In the genomic region with DNA sequence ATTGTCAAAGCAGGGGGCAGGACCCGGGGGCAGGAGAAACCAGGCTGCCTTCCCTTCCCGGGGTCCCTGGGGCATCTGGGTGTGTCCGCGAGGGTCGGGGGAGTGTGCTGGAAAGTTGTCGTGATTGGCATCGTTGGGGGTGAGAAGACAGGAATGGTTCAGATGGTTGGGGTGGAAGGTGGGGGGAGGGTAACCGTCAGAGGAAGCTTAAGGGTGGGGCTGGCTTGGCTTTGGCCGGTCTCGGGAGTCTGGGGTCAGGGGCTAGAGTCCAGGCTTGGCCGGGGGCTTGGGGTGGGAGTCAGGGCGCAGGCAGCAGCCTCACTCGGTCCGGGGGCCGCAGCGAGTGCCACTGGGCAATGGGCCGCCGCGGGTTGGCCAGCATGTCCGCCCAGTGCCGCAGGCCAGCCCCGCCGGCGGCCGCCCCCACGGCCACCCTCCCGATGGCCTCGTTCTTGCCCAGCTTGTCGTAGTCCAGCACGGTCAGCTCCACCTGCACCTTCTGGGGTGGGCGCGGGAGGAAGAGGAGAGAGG, we compare ENCODE assay signal across 11 cellular contexts. TPM values are rescaled to one million over a fixed set of nuclear protein-coding genes. Genes with fewer than 3 reads are reported as not detected.
A peak's percentile ranks its signal among the peaks of the same experiment; 100 is the strongest.
DNase-seq lines count a peak whose midpoint lies in the region; ATAC-seq, FAIRE-seq and TF ChIP-seq lines count a peak whose summit lies in the region.
"Had no signal": no experiment of that assay in that cellular context is flagged by ENCODE, and none has a peak within 500 bp of the region (broad histone marks: within the 10 kb centered on the region; RNA-seq: fewer than 3 reads in every experiment).

No MANE protein-coding gene starts in this region.

- H2BK15ac ChIP-seq in H1 (ENCODE audit: low read length): peak overlapping the region; percentile 72; the same call in 1 of the 2 replicates

- no peak for TF ChIP-seq RAD21 in H1 (IDR thresholded peaks at IDR 0.05 in 1 of 2, conservative IDR thresholded peaks at IDR 0.05 in 1 of 2; ENCODE audit: low read depth in 2 of 2, low read length in 2 of 2)

- H2BK5ac ChIP-seq in H1 (ENCODE audit: low read depth, low read length): no peak overlapping the region

- no peak for TF ChIP-seq POLR2A in H1 (IDR thresholded peaks at IDR 0.05; ENCODE audit: control extremely low read depth in 1 of 2, low read depth in 2 of 2, low read length in 2 of 2)

- no peaks in the 10 kb centered on the region for H3K79me1 ChIP-seq in H1 (ENCODE audit: low read depth, low read length)

- H3K9me3 Mint-ChIP-seq in naive thymus-derived CD4-positive, alpha-beta T cell: peaks cover 0 to 12% (median 5%) of the 10 kb centered on the region in 11 donors

- no peak overlapping the region for H4K5ac ChIP-seq in H1 (ENCODE audit: insufficient read length, low read depth, low read length)

- H3K23ac ChIP-seq in H1 (ENCODE audit: insufficient read length): no peak overlapping the region

- H3K4ac ChIP-seq in H1 (replicated peaks; ENCODE audit: insufficient read length, low read depth, low read length): no peak overlapping the region

- no peak overlapping the region; the same call in 1 of the 2 replicates for H4K8ac ChIP-seq in H1 (ENCODE audit: extremely low read depth, insufficient read depth, low read length)

- no peak overlapping the region for H4K91ac ChIP-seq in H1 (replicated peaks; ENCODE audit: insufficient read length, low read length)

- H2AFZ ChIP-seq in OCI-LY1 (ENCODE audit: low read length) (no peak overlapping the region), H1 (ENCODE audit: low read length) (peak overlapping the region; percentile 5; the same call in 1 of the 2 replicates)

- H3K27me3 Mint-ChIP-seq in naive thymus-derived CD4-positive, alpha-beta T cell: peaks cover 74 to 85% (median 80%) of the 10 kb centered on the region in 5 donors

- H3K27ac ChIP-seq in OCI-LY1 (ENCODE audit: low read depth, low read length, poor library complexity, severe bottlenecking): no peak overlapping the region
- H3K27ac ChIP-seq in H1 (ENCODE audit: low read depth, low read length): no peak overlapping the region
- no peak overlapping the region for H3K27ac ChIP-seq in naive thymus-derived CD4-positive, alpha-beta T cell (ENCODE audit: low read depth, low read length)
- H3K27ac ChIP-seq in small intestine (ENCODE audit: low read depth in 1 of 2, low read length in 1 of 2): no peak overlapping the region

- peak overlapping the region; percentile 48; the same call in 1 of the 2 replicates for H3K18ac ChIP-seq in H1 (ENCODE audit: extremely low read depth, low read length)

- FAIRE-seq in H1 (lab: Jason Lieb, UNC): no peak
- no peak for FAIRE-seq in small intestine (lab: Jason Lieb, UNC)
- FAIRE-seq: H54 had no signal

- H2BK12ac ChIP-seq in H1 (ENCODE audit: low read depth, low read length): peak overlapping the region; percentile 60; the same call in 1 of the 2 replicates

- H3K14ac ChIP-seq in H1 (ENCODE audit: insufficient read length): no peak overlapping the region

- no peak overlapping the region for H2BK120ac ChIP-seq in H1 (replicated peaks; ENCODE audit: low read depth, low read length)

- H3K4me1 Mint-ChIP-seq in naive thymus-derived CD4-positive, alpha-beta T cell: peaks cover 5 to 27% (median 20%) of the 10 kb centered on the region in 7 donors

- H3K36me3 ChIP-seq in OCI-LY1 (ENCODE audit: insufficient read depth, low read length): no peaks in the 10 kb centered on the region
- no peaks in the 10 kb centered on the region for H3K36me3 ChIP-seq in H1 (ENCODE audit: control insufficient read depth in 2 of 4, insufficient read depth in 4 of 4, low read length in 3 of 4)
- no peaks in the 10 kb centered on the region for H3K36me3 ChIP-seq in naive thymus-derived CD4-positive, alpha-beta T cell (ENCODE audit: control insufficient read depth in 2 of 3, insufficient read depth in 3 of 3, low read length in 3 of 3)
- H3K36me3 ChIP-seq in small intestine (ENCODE audit: control insufficient read depth in 2 of 2, insufficient read depth in 2 of 2, low read length in 2 of 2): no peaks in the 10 kb centered on the region

- no peaks in the 10 kb centered on the region for H4K20me1 ChIP-seq in OCI-LY1 (ENCODE audit: insufficient read depth, low read length)
- no peaks in the 10 kb centered on the region for H4K20me1 ChIP-seq in H1 (replicated peaks in 1 of 2; ENCODE audit: control insufficient read depth in 1 of 2, insufficient read depth in 2 of 2, low read length in 2 of 2)

- H3K9me3 ChIP-seq in OCI-LY1 (ENCODE audit: low read length): no peaks in the 10 kb centered on the region
- H3K9me3 ChIP-seq in H1 (ENCODE audit: insufficient read depth in 2 of 2, low read depth in 1 of 2, low read length in 1 of 2): no peaks in the 10 kb centered on the region
- no peaks in the 10 kb centered on the region for H3K9me3 ChIP-seq in naive thymus-derived CD4-positive, alpha-beta T cell (ENCODE audit: control insufficient read depth in 2 of 3, low read length in 3 of 3)
- no peaks in the 10 kb centered on the region for H3K9me3 ChIP-seq in small intestine (ENCODE audit: control insufficient read depth, low read depth)

- H3F3A ChIP-seq in OCI-LY1 (ENCODE audit: insufficient read depth, low read length): no peaks in the 10 kb centered on the region

- no peaks in the 10 kb centered on the region for H3K4me1 ChIP-seq in OCI-LY1 (ENCODE audit: insufficient read depth, low read length, severe bottlenecking)
- peaks cover 5 to 21% (median 14%) of the 10 kb centered on the region in 4 experiments for H3K4me1 ChIP-seq in H1 (replicated peaks in 1 of 4; ENCODE audit: control insufficient read depth in 3 of 4, insufficient read depth in 4 of 4, low read length in 3 of 4)
- H3K4me1 ChIP-seq in naive thymus-derived CD4-positive, alpha-beta T cell (ENCODE audit: control insufficient read depth in 2 of 2, insufficient read depth in 2 of 2, low read length in 2 of 2): peaks cover 9 to 18% of the 10 kb centered on the region in 2 donors
- peaks cover 2 to 3% of the 10 kb centered on the region in 2 donors for H3K4me1 ChIP-seq in small intestine (ENCODE audit: control insufficient read depth in 2 of 2, insufficient read depth in 1 of 2, low read depth in 1 of 2, low read length in 1 of 2)

- 1% methylated on average over 14 of the region's 32 CpGs; no CpG with 5 or more reads in 1 of the 2 experiments for WGBS in H1 (ENCODE audit: extremely low coverage in 1 of 2, insufficient coverage in 1 of 2, insufficient read length in 1 of 2, insufficient replicate concordance in 2 of 2, low coverage in 1 of 2, low lambda C conversion rate in 2 of 2, missing lambda C conversion rate in 1 of 2), 2 experiments
- WGBS in small intestine, 3 donors: 1 to 5% (median 3%) methylated on average over 17 to 32 of the region's 32 CpGs

- H3K9me2 ChIP-seq in OCI-LY1 (ENCODE audit: low read depth, low read length): no peaks in the 10 kb centered on the region

- ATAC-seq in naive thymus-derived CD4-positive, alpha-beta T cell: no peak
- ATAC-seq in GM19324 (IDR thresholded peaks at IDR 0.05; ENCODE audit: low FRiP score, unreplicated experiment): no peak

- H3K23me2 ChIP-seq in H1 (ENCODE audit: low read depth, low read length): peaks cover 13% of the 10 kb centered on the region; the same call in 1 of the 2 replicates

- H2BK20ac ChIP-seq in H1 (ENCODE audit: low read length): no peak overlapping the region

- CTCF ChIA-PET in H1 (lab: Charles Lee; ENCODE audit: partially characterized antibody): interaction anchor here (0.7 to 3.2 kb wide), 6 partner anchors 7 to 992 kb away, joined by 3 to 28 read pairs (median 4); partner anchors contain the start of genes DNAAF3 and TNNI3
- CTCF ChIA-PET in naive thymus-derived CD4-positive, alpha-beta T cell (lab: Charles Lee): no interaction called here

- H3K27me3 ChIP-seq in OCI-LY1 (ENCODE audit: insufficient read depth, low read length) (peaks cover 8% of the 10 kb centered on the region; the same call in 1 of the 2 replicates), H1 (replicated peaks in 1 of 4; ENCODE audit: control insufficient read depth in 3 of 4, extremely low read depth in 1 of 4, insufficient read depth in 3 of 4, low read length in 3 of 4) (peaks cover 2 to 51% (median 28%) of the 10 kb centered on the region in 4 experiments; a peak in 6 of 7 replicates), small intestine (ENCODE audit: control insufficient read depth in 2 of 2, insufficient read depth in 2 of 2, low read length in 2 of 2) (peaks cover 7 to 43% of the 10 kb centered on the region in 2 donors)
- peaks cover 4 to 44% of the 10 kb centered on the region in 2 donors for H3K27me3 ChIP-seq in naive thymus-derived CD4-positive, alpha-beta T cell (ENCODE audit: control insufficient read depth in 2 of 2, insufficient read depth in 2 of 2, low read length in 2 of 2)

- H3K4me3 ChIP-seq in AG09309 (ENCODE audit: control insufficient read depth, low read depth, low read length) (peak overlapping the region; percentile 71), OCI-LY1 (ENCODE audit: low read depth, low read length, poor library complexity, severe bottlenecking) (peak overlapping the region; percentile 50), H1 (ENCODE audit: extremely low read depth in 1 of 4, insufficient read depth in 2 of 4, low read depth in 3 of 4, low read length in 4 of 4) (peak overlapping the region; percentile 60 to 77 (median 73)), small intestine (ENCODE audit: low read depth in 1 of 2, low read length in 2 of 2) (peak overlapping the region in 1 of 2 donors; percentile 27)
- H3K4me3 ChIP-seq in naive thymus-derived CD4-positive, alpha-beta T cell (ENCODE audit: low read length): peak overlapping the region; percentile 33

- intact Hi-C loops in naive thymus-derived CD4-positive, alpha-beta T cell (cut with micrococcal nuclease): no loop called here

- no peak overlapping the region for H3K9ac ChIP-seq in OCI-LY1 (ENCODE audit: low read length)
- H3K9ac ChIP-seq in H1 (replicated peaks in 1 of 4; ENCODE audit: extremely low read depth in 1 of 4, low read depth in 3 of 4, low read length in 3 of 4): no peak overlapping the region; a peak in 1 of 7 replicates

- TF ChIP-seq CTCF in AG09309 (IDR thresholded peaks at IDR 0.05; ENCODE audit: control insufficient read depth, insufficient read depth, low read depth, low read length, missing control alignments): no peak
- no peak for TF ChIP-seq CTCF in OCI-LY1 (IDR thresholded peaks at IDR 0.05; ENCODE audit: low read length)
- TF ChIP-seq CTCF in H1 (IDR thresholded peaks at IDR 0.05; ENCODE audit: control extremely low read depth in 1 of 3, insufficient read depth in 1 of 3, low read depth in 1 of 3, low read length in 3 of 3): no peak

- H3K27ac Mint-ChIP-seq in naive thymus-derived CD4-positive, alpha-beta T cell: no peak overlapping the region

- H3K56ac ChIP-seq in H1 (replicated peaks; ENCODE audit: insufficient read length, low read depth, low read length): no peak overlapping the region

- peak overlapping the region; percentile 59 for H3K4me2 ChIP-seq in OCI-LY1 (ENCODE audit: low read length)
- peak overlapping the region; percentile 87 to 97 for H3K4me2 ChIP-seq in H1 (ENCODE audit: insufficient read depth in 1 of 2, low read depth in 2 of 2, low read length in 2 of 2)

- no peaks in the 10 kb centered on the region for H3K79me2 ChIP-seq in OCI-LY1 (ENCODE audit: insufficient read depth, low read length)
- no peaks in the 10 kb centered on the region for H3K79me2 ChIP-seq in H1 (ENCODE audit: control insufficient read depth in 1 of 2, insufficient read depth in 2 of 2, low read length in 2 of 2)

- H3K36me3 Mint-ChIP-seq in naive thymus-derived CD4-positive, alpha-beta T cell: peaks cover 0 to 4% (median 0%) of the 10 kb centered on the region in 5 donors

- H2AK5ac ChIP-seq in H1 (ENCODE audit: low read depth, low read length): no peak overlapping the region

- DNase-seq in AG09309 (ENCODE audit: low read depth): no peak
- DNase-seq in H1 (ENCODE audit: low read depth in 1 of 2, low spot score in 2 of 2): no peak
- no peak for DNase-seq in naive thymus-derived CD4-positive, alpha-beta T cell
- DNase-seq in small intestine: no peak
- no peak for DNase-seq in medulla oblongata (ENCODE audit: extremely low spot score)
- no peak for DNase-seq in NK-92 treated with Interleukin-12 subunit alpha and Interleukin-12 subunit beta, amount 100 ng/mL, for 24 hours (lab: John Stamatoyannopoulos, UW)
- DNase-seq: midbrain had no signal

- peak overlapping the region; percentile 42 to 82 (median 63) for H3K4me3 Mint-ChIP-seq in naive thymus-derived CD4-positive, alpha-beta T cell

- TF ChIP-seq EP300 in H1 (IDR thresholded peaks at IDR 0.05; ENCODE audit: borderline replicate concordance in 1 of 2, low read depth in 2 of 2, low read length in 2 of 2): no peak

- POLR2A ChIA-PET in H1 (lab: Charles Lee; ENCODE audit: partially characterized antibody): interaction anchor here (1.0 to 1.6 kb wide), 3 partner anchors 9 to 33 kb away, joined by 3 to 4 read pairs (median 3); no protein-coding TSS in a partner anchor
- POLR2A ChIA-PET in naive thymus-derived CD4-positive, alpha-beta T cell (lab: Charles Lee): interaction anchor here (0.6 kb wide), 1 partner anchor 118 kb away, joined by 3 read pairs; no protein-coding TSS in a partner anchor

RNA-seq across cellular contexts. Expression of gene DNAAF3, which starts 6.8 kb away (rescaled TPM):
- 5.4 and 5.7 TPM in 2 replicates for total RNA-seq in H1 (2021; fragmentation: NEBNext Ultra II Directional; extraction: Animal tissue kit (Norgen Biotek cat#: 25700))
- polyA plus RNA-seq in H1 (2011; rRNA removed) (8.0 and 13.8 TPM in 2 replicates), small intestine (under 1 TPM in 1 of 3 donors, not detected in 2; 0.64 TPM)
- 7.2 TPM for polyA plus RNA-seq in H1 (2011; cell fraction: cytosol; rRNA removed)
- polyA plus RNA-seq in H1 (2011; cell fraction: nucleus; rRNA removed): 15.2 TPM
- 4.0 to 6.8 TPM (median 5.7 TPM) in 4 replicates for polyA plus RNA-seq in H1 (2012, experiment 1 of 2)
- 6.5 TPM for polyA plus RNA-seq in H1 (2012, experiment 2 of 2)
- polyA plus RNA-seq in H1 (2013, experiment 1 of 2): 7.0 TPM
- 6.6 TPM for polyA plus RNA-seq in H1 (2013, experiment 2 of 2)
- polyA minus RNA-seq in H1 (2011; rRNA and poly(A)+ RNA removed): 1.5 and 1.9 TPM in 2 replicates
- polyA minus RNA-seq in H1 (2011; cell fraction: cytosol; rRNA and poly(A)+ RNA removed): 3.4 TPM
- polyA minus RNA-seq in H1 (2011; cell fraction: nucleus; rRNA and poly(A)+ RNA removed): 1.8 TPM
- total RNA-seq in naive thymus-derived CD4-positive, alpha-beta T cell: not detected
- not detected for polyA plus RNA-seq in naive thymus-derived CD4-positive, alpha-beta T cell

RNA-seq across cellular contexts. Expression of gene SYT5, which starts 6.8 kb away (rescaled TPM):
- total RNA-seq in H1 (2021; fragmentation: NEBNext Ultra II Directional; extraction: Animal tissue kit (Norgen Biotek cat#: 25700)): 0.35 and 0.99 TPM in 2 replicates
- polyA plus RNA-seq in H1 (2011; rRNA removed) (0.67 and 1.6 TPM in 2 replicates), small intestine (1 to 10 TPM in 1 of 3 donors, under 1 TPM in 2; 0.22 to 4.7 (median 0.81) TPM)
- 0.67 TPM for polyA plus RNA-seq in H1 (2011; cell fraction: cytosol; rRNA removed)
- 1.2 TPM for polyA plus RNA-seq in H1 (2011; cell fraction: nucleus; rRNA removed)
- 2.0 to 6.0 TPM (median 2.1 TPM) in 4 replicates for polyA plus RNA-seq in H1 (2012, experiment 1 of 2)
- polyA plus RNA-seq in H1 (2012, experiment 2 of 2): 4.8 TPM
- 1.6 TPM for polyA plus RNA-seq in H1 (2013, experiment 1 of 2)
- polyA plus RNA-seq in H1 (2013, experiment 2 of 2): 2.3 TPM
- polyA minus RNA-seq in H1 (2011; rRNA and poly(A)+ RNA removed): 0.38 and 0.73 TPM in 2 replicates
- 1.2 TPM for polyA minus RNA-seq in H1 (2011; cell fraction: cytosol; rRNA and poly(A)+ RNA removed)
- 0.80 TPM for polyA minus RNA-seq in H1 (2011; cell fraction: nucleus; rRNA and poly(A)+ RNA removed)
- total RNA-seq in naive thymus-derived CD4-positive, alpha-beta T cell: 1 to 10 TPM in 2 of 5 experiments, not detected in 3; 1.7 to 2.6 TPM
- polyA plus RNA-seq in naive thymus-derived CD4-positive, alpha-beta T cell: not detected

RNA-seq across cellular contexts. Expression of gene TNNI3, which starts 15.7 kb away (rescaled TPM):
- total RNA-seq in H1 (2021; fragmentation: NEBNext Ultra II Directional; extraction: Animal tissue kit (Norgen Biotek cat#: 25700)): 16.6 and 16.9 TPM in 2 replicates
- polyA plus RNA-seq in H1 (2011; rRNA removed) (56.0 and 67.9 TPM in 2 replicates), small intestine (10 to 100 TPM in 1 of 3 donors, 1 to 10 TPM in 2; 1.3 to 39.7 (median 1.7) TPM)
- polyA plus RNA-seq in H1 (2011; cell fraction: cytosol; rRNA removed): 60.1 TPM
- polyA plus RNA-seq in H1 (2011; cell fraction: nucleus; rRNA removed): 34.8 TPM
- 29.4 to 46.2 TPM (median 42.5 TPM) in 4 replicates for polyA plus RNA-seq in H1 (2012, experiment 1 of 2)
- polyA plus RNA-seq in H1 (2012, experiment 2 of 2): 33.8 TPM
- polyA plus RNA-seq in H1 (2013, experiment 1 of 2): 59.4 TPM
- polyA plus RNA-seq in H1 (2013, experiment 2 of 2): 58.0 TPM
- 1.8 and 3.7 TPM in 2 replicates for polyA minus RNA-seq in H1 (2011; rRNA and poly(A)+ RNA removed)
- polyA minus RNA-seq in H1 (2011; cell fraction: cytosol; rRNA and poly(A)+ RNA removed): 9.2 TPM
- polyA minus RNA-seq in H1 (2011; cell fraction: nucleus; rRNA and poly(A)+ RNA removed): 7.5 TPM
- not detected for total RNA-seq in naive thymus-derived CD4-positive, alpha-beta T cell
- not detected for polyA plus RNA-seq in naive thymus-derived CD4-positive, alpha-beta T cell

RNA-seq across cellular contexts. Expression of gene TNNT1, which starts 24.2 kb away (rescaled TPM):
- total RNA-seq in H1 (2021; fragmentation: NEBNext Ultra II Directional; extraction: Animal tissue kit (Norgen Biotek cat#: 25700)): 107 and 115 TPM in 2 replicates
- 69.6 and 97.9 TPM in 2 replicates for polyA plus RNA-seq in H1 (2011; rRNA removed)
- 164 TPM for polyA plus RNA-seq in H1 (2011; cell fraction: cytosol; rRNA removed)
- 90.2 TPM for polyA plus RNA-seq in H1 (2011; cell fraction: nucleus; rRNA removed)
- polyA plus RNA-seq in H1 (2012, experiment 1 of 2): 112 to 203 TPM (median 168 TPM) in 4 replicates
- polyA plus RNA-seq in H1 (2012, experiment 2 of 2): 169 TPM
- polyA plus RNA-seq in H1 (2013, experiment 1 of 2): 121 TPM
- 121 TPM for polyA plus RNA-seq in H1 (2013, experiment 2 of 2)
- 11.5 and 12.7 TPM in 2 replicates for polyA minus RNA-seq in H1 (2011; rRNA and poly(A)+ RNA removed)
- 25.4 TPM for polyA minus RNA-seq in H1 (2011; cell fraction: cytosol; rRNA and poly(A)+ RNA removed)
- polyA minus RNA-seq in H1 (2011; cell fraction: nucleus; rRNA and poly(A)+ RNA removed): 20.5 TPM
- 1 to 10 TPM in 2 of 5 experiments, under 1 TPM in 1, not detected in 2; 0.63 to 5.6 (median 1.4) TPM for total RNA-seq in naive thymus-derived CD4-positive, alpha-beta T cell
- not detected for polyA plus RNA-seq in naive thymus-derived CD4-positive, alpha-beta T cell
- 10 to 100 TPM in 1 of 3 donors, 1 to 10 TPM in 1, under 1 TPM in 1; 0.18 to 20.1 (median 9.2) TPM for polyA plus RNA-seq in small intestine

RNA-seq across cellular contexts. Expression of gene PTPRH, which starts 36.0 kb away (rescaled TPM):
- 0.21 and 0.30 TPM in 2 replicates for total RNA-seq in H1 (2021; fragmentation: NEBNext Ultra II Directional; extraction: Animal tissue kit (Norgen Biotek cat#: 25700))
- 0.39 and 1.1 TPM in 2 replicates for polyA plus RNA-seq in H1 (2011; rRNA removed)
- 0.34 TPM for polyA plus RNA-seq in H1 (2011; cell fraction: cytosol; rRNA removed)
- 1.3 TPM for polyA plus RNA-seq in H1 (2011; cell fraction: nucleus; rRNA removed)
- 0.19 to 0.57 TPM (median 0.32 TPM) in 4 replicates for polyA plus RNA-seq in H1 (2012, experiment 1 of 2)
- polyA plus RNA-seq in H1 (2012, experiment 2 of 2): 0.31 TPM
- 0.75 TPM for polyA plus RNA-seq in H1 (2013, experiment 1 of 2)
- polyA plus RNA-seq in H1 (2013, experiment 2 of 2): 0.98 TPM
- 1.6 TPM in 2 replicates for polyA minus RNA-seq in H1 (2011; rRNA and poly(A)+ RNA removed)
- 0.51 TPM for polyA minus RNA-seq in H1 (2011; cell fraction: cytosol; rRNA and poly(A)+ RNA removed)
- polyA minus RNA-seq in H1 (2011; cell fraction: nucleus; rRNA and poly(A)+ RNA removed): 1.3 TPM
- total RNA-seq in naive thymus-derived CD4-positive, alpha-beta T cell: under 1 TPM in 1 of 5 experiments, not detected in 4; 0.56 TPM
- polyA plus RNA-seq in naive thymus-derived CD4-positive, alpha-beta T cell: not detected
- polyA plus RNA-seq in small intestine: 100 to 1,000 TPM in 2 of 3 donors, 10 to 100 TPM in 1; 65.7 to 158 (median 114) TPM
- total RNA-seq: temporal lobe had no signal
